21 cellular contexts compared by ENCODE assay signal in the genomic region with DNA sequence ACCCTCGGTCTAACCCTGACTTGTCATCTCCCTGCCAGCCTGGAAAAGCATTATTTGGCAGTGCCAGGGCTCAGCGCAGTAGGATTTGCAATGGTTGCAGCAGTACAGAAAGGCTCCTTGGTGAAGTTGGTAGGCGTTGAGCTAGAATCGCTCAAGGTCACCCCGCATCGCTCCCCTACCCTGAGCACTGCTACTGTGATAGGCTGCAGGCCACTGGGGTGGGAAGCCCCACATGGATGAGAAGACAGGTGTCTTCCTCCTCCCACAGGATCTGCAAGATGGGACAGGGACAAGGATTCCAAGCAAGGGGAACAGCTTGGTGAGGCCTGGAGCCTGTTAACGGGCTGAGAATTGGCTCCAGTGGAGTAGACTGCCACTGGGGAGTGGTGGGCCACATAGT. TPM values are rescaled to one million over a fixed set of nuclear protein-coding genes. Genes with fewer than 3 reads are reported as not detected.
DNase-seq lines count a peak whose midpoint lies in the region; ATAC-seq, FAIRE-seq and TF ChIP-seq lines count a peak whose summit lies in the region.
"Had no signal": no experiment of that assay in that cellular context is flagged by ENCODE, and none has a peak within 500 bp of the region (broad histone marks: within the 10 kb centered on the region; RNA-seq: fewer than 3 reads in every experiment).

No MANE protein-coding gene starts in this region.

- POLR2A ChIA-PET in OCI-LY7 (lab: Charles Lee) (interaction anchor here (0.6 to 1.7 kb wide), 4 partner anchors 9 to 280 kb away, joined by 3 to 6 read pairs (median 4); no protein-coding TSS in a partner anchor), GM12878 (lab: Charles Lee) (interaction anchor here (1.9 kb wide), 1 partner anchor 9 kb away, joined by 6 read pairs; no protein-coding TSS in a partner anchor)

- 95% methylated on average over 7 of the region's 7 CpGs for WGBS in GM12878 (ENCODE audit: insufficient coverage, insufficient replicate concordance, low lambda C conversion rate, missing lambda C conversion rate)
- whole genome bisulfite sequencing in spleen, 5 donors: 90 to 97% (median 94%) methylated on average over 4 to 7 of the region's 7 CpGs

- no peaks in the 10 kb centered on the region for H3K9me2 ChIP-seq in OCI-LY7 (ENCODE audit: insufficient read depth, low read length)

- H3K4me1 ChIP-seq in OCI-LY7 (ENCODE audit: insufficient read depth, low read length, poor library complexity, severe bottlenecking) (peaks cover 26% of the 10 kb centered on the region), GM12878 (ENCODE audit: control insufficient read depth, insufficient read depth, low read length) (peaks cover 33% of the 10 kb centered on the region), spleen (peaks cover 13 to 88% (median 47%) of the 10 kb centered on the region in 6 donors), Peyer's patch (peaks cover 0 to 22% (median 2%) of the 10 kb centered on the region in 4 donors)
- H3K4me1 ChIP-seq: A549, breast epithelium had no signal

- RAD21 ChIA-PET in GM12878 (lab: Charles Lee; ENCODE audit: unreplicated experiment): interaction anchor here (0.9 to 1.5 kb wide), 2 partner anchors 145 to 275 kb away, joined by 3 read pairs; no protein-coding TSS in a partner anchor

- no peak for TF ChIP-seq CTCF in OCI-LY7 (conservative IDR thresholded peaks at IDR 0.05; ENCODE audit: low read length)
- no peak for TF ChIP-seq CTCF in GM12878 (IDR thresholded peaks at IDR 0.05 in 2 of 3, conservative IDR thresholded peaks at IDR 0.05 in 1 of 3; ENCODE audit: control insufficient read depth in 2 of 3, extremely low read depth in 1 of 3, insufficient read depth in 1 of 3, low read depth in 3 of 3, low read length in 3 of 3)
- TF ChIP-seq CTCF in spleen (IDR thresholded peaks at IDR 0.05 in 8 of 11, conservative IDR thresholded peaks at IDR 0.05 in 3 of 11): no peak
- TF ChIP-seq CTCF in Peyer's patch (IDR thresholded peaks at IDR 0.05): no peak

- peak; percentile 52 for DNase-seq in activated CD8-positive, alpha-beta memory T cell treated with anti-CD3 and anti-CD28 coated beads, Interleukin-2, amount 50 U/mL, for 48 hours
- DNase-seq in activated CD8-positive, alpha-beta memory T cell treated with anti-CD3 and anti-CD28 coated beads for 24 hours: no peak
- DNase-seq in OCI-LY7 (ENCODE audit: low spot score) (no peak), GM12878 (ENCODE audit: low read depth, low spot score) (no peak), spleen (no peak), Peyer's patch (no peak)
- DNase-seq in stimulated activated CD4-positive, alpha-beta T cell treated with anti-CD3 and anti-CD28 coated beads, Interleukin-4, amount 100 ng/mL, for 4 hours: no peak
- no peak for DNase-seq in stimulated activated CD4-positive, alpha-beta T cell treated with anti-CD3 and anti-CD28 coated beads, Interleukin-2, amount 100 ng/mL, for 48 hours
- DNase-seq: activated CD4-positive, alpha-beta T cell treated with anti-CD3 and anti-CD28 coated beads, Interleukin-2, amount 50 U/mL, for 4 hours; adrenal gland; Calu3; glutamatergic neuron; kidney glomerular epithelial cell; mesenchymal stem cell; naive thymus-derived CD4-positive, alpha-beta T cell; NCI-H510A; NK-92 treated with Interleukin-12 subunit alpha and Interleukin-12 subunit beta, amount 100 ng/mL, for 24 hours; T-helper 9 cell had no signal

- H2AFZ ChIP-seq in OCI-LY7 (ENCODE audit: low read length) (no peak overlapping the region), GM12878 (ENCODE audit: control insufficient read depth, low read depth, low read length) (no peak overlapping the region)

- in situ Hi-C loops in GM12878 (cut with MboI): no loop called here

- TF ChIP-seq EP300 in GM12878 (IDR thresholded peaks at IDR 0.05; ENCODE audit: borderline replicate concordance in 1 of 2, control insufficient read depth in 1 of 2, low read depth in 2 of 2, low read length in 2 of 2): no peak

- TF ChIP-seq RAD21 in GM12878 (IDR thresholded peaks at IDR 0.05; ENCODE audit: insufficient read depth, low read depth, low read length): no peak

- BruUV-seq in OCI-LY7 (replicated peaks; lab: Mats Ljungman, UMichigan): no TSS peak
- BruUV-seq in GM12878 (replicated peaks; lab: Mats Ljungman, UMichigan): no TSS peak

- H3K36me3 ChIP-seq in OCI-LY7 (ENCODE audit: insufficient read depth, low read length) (peaks cover 96% of the 10 kb centered on the region), GM12878 (ENCODE audit: control insufficient read depth in 2 of 2, insufficient read depth in 2 of 2, low read length in 1 of 2) (peaks cover 72 to 79% of the 10 kb centered on the region in 2 experiments), spleen (peaks cover 4 to 100% (median 99%) of the 10 kb centered on the region in 6 donors), Peyer's patch (peaks cover 0 to 98% (median 0%) of the 10 kb centered on the region in 3 donors)

- H4K20me1 ChIP-seq in OCI-LY7 (ENCODE audit: insufficient read depth, low read length) (no peaks in the 10 kb centered on the region; the same call in 1 of the 2 replicates), GM12878 (ENCODE audit: control insufficient read depth, insufficient read depth) (peaks cover 9% of the 10 kb centered on the region)

- no peak for ATAC-seq in GM12878
- ATAC-seq: A549; naive thymus-derived CD4-positive, alpha-beta T cell had no signal

- H3K79me2 ChIP-seq in OCI-LY7 (ENCODE audit: insufficient read depth, low read depth, low read length) (peaks cover 12% of the 10 kb centered on the region; the same call in 1 of the 2 replicates), GM12878 (ENCODE audit: control insufficient read depth, insufficient read depth, low read length) (peaks cover 8% of the 10 kb centered on the region)

- FAIRE-seq in GM12878 (lab: Jason Lieb, UNC): no peak
- FAIRE-seq: A549, endothelial cell of umbilical vein had no signal

- H3K9me3 ChIP-seq in OCI-LY7 (ENCODE audit: low read length): no peaks in the 10 kb centered on the region
- H3K9me3 ChIP-seq in GM12878 (replicated peaks; ENCODE audit: control insufficient read depth, insufficient read depth, low read length): no peaks in the 10 kb centered on the region
- H3K9me3 ChIP-seq in spleen: no peaks in the 10 kb centered on the region
- H3K9me3 ChIP-seq in Peyer's patch: no peaks in the 10 kb centered on the region
- H3K9me3 ChIP-seq: A549, adrenal gland, breast epithelium had no signal

- H3K9ac ChIP-seq in GM12878 (ENCODE audit: control insufficient read depth, insufficient read depth, low read length): no peak overlapping the region

- no peak for TF ChIP-seq POLR2A in GM12878 (IDR thresholded peaks at IDR 0.05; ENCODE audit: low read depth, low read length)
- no peak for TF ChIP-seq POLR2A in spleen (IDR thresholded peaks at IDR 0.05)
- no peak for TF ChIP-seq POLR2A in Peyer's patch (IDR thresholded peaks at IDR 0.05)

- intact Hi-C loops in OCI-LY7 (cut with micrococcal nuclease; ENCODE audit: unreplicated experiment): no loop called here
- intact Hi-C loops in GM12878 (cut with micrococcal nuclease; ENCODE audit: unreplicated experiment): no loop called here
- intact Hi-C loops in spleen (cut with DNase I; ENCODE audit: low total_unique reads): no loop called here

- CTCF ChIA-PET in OCI-LY7 (lab: Charles Lee; ENCODE audit: unreplicated experiment): interaction anchor here (0.7 kb wide), 1 partner anchor 9 kb away, joined by 3 read pairs; no protein-coding TSS in a partner anchor
- CTCF ChIA-PET in GM12878 (lab: Yijun Ruan, JAX): interaction anchor here (0.9 to 18.5 kb wide), 4 partner anchors 9 to 144 kb away, joined by 3 to 206 read pairs (median 5); partner anchors contain the start of gene CLK3

- H3K27ac ChIP-seq in OCI-LY7 (ENCODE audit: low read depth, low read length, poor library complexity, severe bottlenecking) (peak overlapping the region; percentile 66), GM12878 (ENCODE audit: control insufficient read depth, insufficient read depth) (peak overlapping the region; percentile 66), spleen (peak overlapping the region in 6 of 8 donors; percentile 2 to 81 (median 72)), Peyer's patch (peak overlapping the region in 2 of 4 donors; percentile 65 to 70)
- H3K27ac ChIP-seq: A549, adrenal gland, breast epithelium had no signal

- H3K27me3 ChIP-seq in GM12878 (replicated peaks in 1 of 2; ENCODE audit: control insufficient read depth in 2 of 2, insufficient read depth in 2 of 2, low read length in 1 of 2) (no peaks in the 10 kb centered on the region), spleen (replicated peaks in 1 of 7) (no peaks in the 10 kb centered on the region), Peyer's patch (no peaks in the 10 kb centered on the region)
- H3K27me3 ChIP-seq: adrenal gland, breast epithelium had no signal

- H3K4me2 ChIP-seq in OCI-LY7 (ENCODE audit: low read length) (no peak overlapping the region), GM12878 (ENCODE audit: control insufficient read depth, insufficient read depth) (peak overlapping the region; percentile 34)
- H3K4me2 ChIP-seq: A549 had no signal

- SMC1A ChIA-PET in GM12878 (lab: Charles Lee; ENCODE audit: uncharacterized antibody, unreplicated experiment): interaction anchor here (2.1 kb wide), 1 partner anchor 9 kb away, joined by 7 read pairs; no protein-coding TSS in a partner anchor

- no peak overlapping the region for H3K4me3 ChIP-seq in OCI-LY7 (ENCODE audit: low read depth, low read length, poor library complexity, severe bottlenecking)
- no peak overlapping the region for H3K4me3 ChIP-seq in GM12878
- H3K4me3 ChIP-seq in spleen: no peak overlapping the region
- no peak overlapping the region for H3K4me3 ChIP-seq in Peyer's patch
- H3K4me3 ChIP-seq: A549, adrenal gland, breast epithelium had no signal

RNA-seq across cellular contexts. Expression of gene CLK3, which starts 10.7 kb away (rescaled TPM):
- total RNA-seq in OCI-LY7 (2014; rRNA removed; shearing (Covaris generic)): 85.1 and 86.5 TPM in 2 replicates
- 87.4 and 109 TPM in 2 replicates for total RNA-seq in OCI-LY7 (2022)
- 277 and 336 TPM in 2 replicates for total RNA-seq in GM12878 (2013; cell fraction: nucleolus; rRNA removed)
- total RNA-seq in GM12878 (2014; rRNA removed): 74.7 and 82.6 TPM in 2 replicates
- total RNA-seq in GM12878 (2014; rRNA removed; fragmentation: Illumina TruSeq; extraction: Trizol): 48.7 and 51.9 TPM in 2 replicates
- total RNA-seq in GM12878 (2021): 65.6 and 74.6 TPM in 2 replicates
- 44.7 TPM for polyA plus RNA-seq in GM12878 (2011; ENCODE audit: low read depth)
- polyA plus RNA-seq in GM12878 (2011; rRNA removed): 87.8 and 169 TPM in 2 replicates
- polyA plus RNA-seq in GM12878 (2011; cell fraction: cytosol; rRNA removed): 159 and 189 TPM in 2 replicates
- 635 and 789 TPM in 2 replicates for polyA plus RNA-seq in GM12878 (2011; cell fraction: nucleus; rRNA removed)
- polyA plus RNA-seq in GM12878 (2012): 66.4 and 95.1 TPM in 2 replicates
- polyA plus RNA-seq in GM12878 (2014; fragmentation: Illumina TruSeq; extraction: Trizol): 52.7 and 89.4 TPM in 2 replicates
- 1 to 10 TPM; 3.3 to 5.8 TPM for polyA plus RNA-seq in GM12878 (2014; fragmentation: Nextera tagmentation; extraction: Ambion mirVana)
- polyA plus RNA-seq in GM12878 (2014; rRNA removed): 82.5 and 85.3 TPM in 2 replicates
- 10 to 100 TPM; 52.0 to 57.8 TPM for polyA plus RNA-seq in GM12878 (2016; fragmentation: Nextera tagmentation; extraction: Ambion mirVana)
- 134 and 186 TPM in 2 replicates for polyA minus RNA-seq in GM12878 (2011; rRNA and poly(A)+ RNA removed)
- 46.2 and 48.2 TPM in 2 replicates for polyA minus RNA-seq in GM12878 (2011; cell fraction: cytosol; rRNA and poly(A)+ RNA removed)
- polyA minus RNA-seq in GM12878 (2011; cell fraction: nucleus; rRNA and poly(A)+ RNA removed): 239 and 320 TPM in 2 replicates
- 100 to 1,000 TPM in 6 of 7 donors, 10 to 100 TPM in 1; 97.8 to 229 (median 109) TPM for total RNA-seq in spleen
- polyA plus RNA-seq in spleen: 100 to 1,000 TPM in 1 of 3 donors, 10 to 100 TPM in 2; 54.0 to 106 (median 93.7) TPM
- 100 to 1,000 TPM; 123 to 361 (median 213) TPM for total RNA-seq in Peyer's patch
